ENCODE assay signal across 25 cellular contexts in genomic region chr17:72884066-72884465, GRCh38.
DNase-seq lines count a peak whose midpoint lies in the region; ATAC-seq and TF ChIP-seq lines count a peak whose summit lies in the region.
"Had no signal": no experiment of that assay in that cellular context is flagged by ENCODE, and none has a peak within 500 bp of the region (broad histone marks: within the 10 kb centered on the region; RNA-seq: fewer than 3 reads in every experiment).

No MANE protein-coding gene starts in this region.

- no peak overlapping the region for H3K4me3 ChIP-seq in ovary
- H3K4me3 ChIP-seq: lower lobe of right lung, prostate gland had no signal

- H3K27ac Mint-ChIP-seq in stimulated activated naive CD8-positive, alpha-beta T cell treated with anti-CD3 and anti-CD28 coated beads, Interleukin-15, amount 100 ng/mL, for 72 hours = no peak overlapping the region
- H3K27ac Mint-ChIP-seq: activated B cell treated with CpG ODN at 0.5 μM for 24 hours; activated T-helper 1 cell treated with anti-CD3 and anti-CD28 coated beads, Interleukin-12 subunit alpha, Interleukin-12 subunit beta, Interleukin-2, Interleukin-4 antibody, amounts not matched to agents 30 ng/mL and 10 ng/mL and 1 ng/mL, durations not matched to agents 14 hours and 24 hours and 36 hours; B cell; nephron progenitor cell; stimulated activated naive B cell treated with anti-CD40 and anti-IgM and Interleukin-4, amounts not matched to agents 10 μg/mL and 1 μg/mL and 100 μg/mL, for 72 hours had no signal

- ATAC-seq in stimulated activated naive CD8-positive, alpha-beta T cell treated with anti-CD3 and anti-CD28 coated beads, Interleukin-15, amount 100 ng/mL, for 72 hours = no peak
- ATAC-seq: lower lobe of right lung; stimulated activated naive B cell treated with anti-CD40 and anti-IgM and Interleukin-4, amounts not matched to agents 10 μg/mL and 1 μg/mL and 100 μg/mL, for 72 hours had no signal

- H3K27me3 Mint-ChIP-seq in stimulated activated naive CD8-positive, alpha-beta T cell treated with anti-CD3 and anti-CD28 coated beads, Interleukin-15, amount 100 ng/mL, for 72 hours = no peaks in the 10 kb centered on the region
- H3K27me3 Mint-ChIP-seq: activated B cell treated with CpG ODN at 0.5 μM for 24 hours; B cell; stimulated activated naive B cell treated with anti-CD40 and anti-IgM and Interleukin-4, amounts not matched to agents 10 μg/mL and 1 μg/mL and 100 μg/mL, for 72 hours had no signal

- H3K4me1 ChIP-seq in ovary (ENCODE audit: insufficient read depth) = no peaks in the 10 kb centered on the region
- H3K4me1 ChIP-seq: lower lobe of right lung, prostate gland had no signal

- no peak overlapping the region for H3K27ac ChIP-seq in ovary
- H3K27ac ChIP-seq: lower lobe of right lung, prostate gland had no signal

- H3K9me3 ChIP-seq in ovary = no peaks in the 10 kb centered on the region
- H3K9me3 ChIP-seq: prostate gland had no signal

- TF ChIP-seq EP300 in ovary (IDR thresholded peaks at IDR 0.05) = no peak

- H3K36me3 ChIP-seq in ovary = no peaks in the 10 kb centered on the region
- H3K36me3 ChIP-seq: prostate gland had no signal

- intact Hi-C loops in posterior cingulate gyrus (cut with DNase I) = loop anchor here (10.0 kb wide), 1 partner anchor 101 kb away; no protein-coding TSS in a partner anchor
- intact Hi-C loops in ovary (cut with DNase I) = no loop called here

- H3K4me1 Mint-ChIP-seq in stimulated activated naive CD8-positive, alpha-beta T cell treated with anti-CD3 and anti-CD28 coated beads, Interleukin-15, amount 100 ng/mL, for 72 hours = no peaks in the 10 kb centered on the region
- H3K4me1 Mint-ChIP-seq: activated B cell treated with CpG ODN at 0.5 μM for 24 hours; B cell; nephron progenitor cell; stimulated activated naive B cell treated with anti-CD40 and anti-IgM and Interleukin-4, amounts not matched to agents 10 μg/mL and 1 μg/mL and 100 μg/mL, for 72 hours had no signal

- H3K27me3 ChIP-seq in ovary = no peaks in the 10 kb centered on the region

- no peak for TF ChIP-seq POLR2A in ovary (IDR thresholded peaks at IDR 0.05)

- no peak overlapping the region for H3K4me3 Mint-ChIP-seq in stimulated activated naive CD8-positive, alpha-beta T cell treated with anti-CD3 and anti-CD28 coated beads, Interleukin-15, amount 100 ng/mL, for 72 hours
- H3K4me3 Mint-ChIP-seq: activated B cell treated with CpG ODN at 0.5 μM for 24 hours; activated T-helper 1 cell treated with anti-CD3 and anti-CD28 coated beads, Interleukin-12 subunit alpha, Interleukin-12 subunit beta, Interleukin-2, Interleukin-4 antibody, amounts not matched to agents 30 ng/mL and 10 ng/mL and 1 ng/mL, durations not matched to agents 14 hours and 24 hours and 36 hours; B cell; nephron progenitor cell; stimulated activated naive B cell treated with anti-CD40 and anti-IgM and Interleukin-4, amounts not matched to agents 10 μg/mL and 1 μg/mL and 100 μg/mL, for 72 hours had no signal

- TF ChIP-seq CTCF in ovary (IDR thresholded peaks at IDR 0.05) = no peak

- 83 to 91% (median 88%) methylated on average over 2 of the region's 2 CpGs for WGBS in ovary, 3 donors

- DNase-seq in ELF-1 (ENCODE audit: low read depth, low spot score) = peak; percentile 37
- peak in 56 of 58 donors; percentile 4 to 91 (median 66) for DNase-seq in anterior cingulate cortex (lab: John Stamatoyannopoulos, UW)
- peak in 46 of 51 donors; percentile 5 to 91 (median 58) for DNase-seq in hypothalamus (lab: John Stamatoyannopoulos, UW)
- peak; percentile 64 to 97 (median 78) for DNase-seq in posterior cingulate gyrus
- no peak for DNase-seq in activated CD4-positive, alpha-beta T cell treated with anti-CD3 and anti-CD28 coated beads, Interleukin-2, amount 50 U/mL, for 48 hours
- DNase-seq in stimulated activated naive CD8-positive, alpha-beta T cell treated with anti-CD3 and anti-CD28 coated beads, Interleukin-15, amount 100 ng/mL, for 72 hours = no peak
- no peak for DNase-seq in ovary
- no peak for DNase-seq in glomerular visceral epithelial cell (ENCODE audit: extremely low spot score)
- DNase-seq: activated B cell treated with CpG ODN at 0.5 μM for 24 hours; activated naive CD4-positive, alpha-beta T cell treated with anti-CD3 and anti-CD28 coated beads, Interleukin-2, amount 50 U/mL, for 16 hours; aorta; GF-D8; kidney glomerular epithelial cell; lower lobe of right lung; NCI-H1092; NCI-H1930; NCI-H82; nephron progenitor cell; RPMI8226; stimulated activated CD4-positive, alpha-beta T cell treated with anti-CD3 and anti-CD28 coated beads, Interleukin-15, amount 100 ng/mL, for 24 hours; stimulated activated naive B cell treated with anti-CD40 and anti-IgM and Interleukin-4, amounts not matched to agents 10 μg/mL and 1 μg/mL and 100 μg/mL, for 72 hours; T-helper 1 cell had no signal

- H3K9me3 Mint-ChIP-seq in stimulated activated naive CD8-positive, alpha-beta T cell treated with anti-CD3 and anti-CD28 coated beads, Interleukin-15, amount 100 ng/mL, for 72 hours = peaks cover 27 to 31% of the 10 kb centered on the region in 2 donors

Comparison
In these comparisons a context has a peak if more than half of its experiments do, and no peak if none do; other contexts are left out.
1. DNase-seq: peak in ELF-1 (single experiment), anterior cingulate cortex (56 of 58), hypothalamus (46 of 51) and posterior cingulate gyrus (10 of 10); none in activated CD4-positive, alpha-beta T cell treated with anti-CD3 and anti-CD28 coated beads, Interleukin-2, amount 50 U/mL, for 48 hours (0 of 2), stimulated activated naive CD8-positive, alpha-beta T cell treated with anti-CD3 and anti-CD28 coated beads, Interleukin-15, amount 100 ng/mL, for 72 hours (0 of 2), ovary (0 of 5) and glomerular visceral epithelial cell (single experiment).